Comparison of ENCODE assay signal across 27 cellular contexts in genomic region chr4:151709587-151709986, GRCh38.
"Had no signal": no experiment of that assay in that cellular context is flagged by ENCODE, and none has a peak within 500 bp of the region (broad histone marks: within the 10 kb centered on the region; RNA-seq: fewer than 3 reads in every experiment).

No MANE protein-coding gene starts in this region.

- H3K4me3 Mint-ChIP-seq: effector memory CD8-positive, alpha-beta T cell; mesothelial cell of epicardium; naive B cell; natural killer cell treated with Interleukin-12 subunit alpha and Interleukin-12 subunit beta and Interleukin-15 and Interleukin-18, amount 100 ng/mL, for 72 hours; neural progenitor cell; stimulated activated naive CD8-positive, alpha-beta T cell treated with anti-CD3 and anti-CD28 coated beads, Interleukin-15, amount 100 ng/mL, for 72 hours had no signal

- H3K9me3 Mint-ChIP-seq: effector memory CD8-positive, alpha-beta T cell; mesothelial cell of epicardium; naive B cell; natural killer cell treated with Interleukin-12 subunit alpha and Interleukin-12 subunit beta and Interleukin-15 and Interleukin-18, amount 100 ng/mL, for 72 hours; neural progenitor cell; stimulated activated naive CD8-positive, alpha-beta T cell treated with anti-CD3 and anti-CD28 coated beads, Interleukin-15, amount 100 ng/mL, for 72 hours had no signal

- H3K36me3 ChIP-seq: neural progenitor cell, prostate gland, right lobe of liver had no signal

- DNase-seq: cortex of kidney; effector memory CD8-positive, alpha-beta T cell; erythroblast; esophagus squamous epithelium; foreskin melanocyte; glutamatergic neuron; heart right ventricle; hippocampal formation; kidney glomerular epithelial cell; mesenchymal stem cell; mucosa of descending colon; naive B cell; right lobe of liver; small intestine; stimulated activated CD4-positive, alpha-beta T cell treated with anti-CD3 and anti-CD28 coated beads, Interleukin-15, amount 100 ng/mL, for 24 hours; stimulated activated CD4-positive, alpha-beta T cell treated with anti-CD3 and anti-CD28 coated beads, Interleukin-2, amount 100 ng/mL, for 48 hours; stimulated activated naive CD4-positive, alpha-beta T cell; stimulated activated naive CD8-positive, alpha-beta T cell treated with anti-CD3 and anti-CD28 coated beads, Interleukin-15, amount 100 ng/mL, for 72 hours; trophoblast cell had no signal

- H3K27ac ChIP-seq: esophagus squamous epithelium, heart right ventricle, neural progenitor cell, parathyroid adenoma, prostate gland, right lobe of liver, suprapubic skin, vagina had no signal

- H3K27me3 ChIP-seq: esophagus squamous epithelium, heart right ventricle, neural progenitor cell, right lobe of liver, suprapubic skin, vagina had no signal

- H3K4me1 ChIP-seq: parathyroid adenoma, prostate gland, right lobe of liver, suprapubic skin, vagina had no signal

- H3K4me1 Mint-ChIP-seq: naive B cell; neural progenitor cell; stimulated activated naive CD8-positive, alpha-beta T cell treated with anti-CD3 and anti-CD28 coated beads, Interleukin-15, amount 100 ng/mL, for 72 hours had no signal

- H3K4me3 ChIP-seq: esophagus squamous epithelium, heart right ventricle, lung, mucosa of descending colon, neural progenitor cell, prostate gland, right lobe of liver, suprapubic skin, vagina had no signal

- H3K9me3 ChIP-seq: esophagus squamous epithelium, heart right ventricle, mucosa of descending colon, prostate gland, right lobe of liver, suprapubic skin, vagina had no signal

- H3K27ac Mint-ChIP-seq: effector memory CD8-positive, alpha-beta T cell; mesothelial cell of epicardium; natural killer cell treated with Interleukin-12 subunit alpha and Interleukin-12 subunit beta and Interleukin-15 and Interleukin-18, amount 100 ng/mL, for 72 hours; neural progenitor cell; stimulated activated naive CD8-positive, alpha-beta T cell treated with anti-CD3 and anti-CD28 coated beads, Interleukin-15, amount 100 ng/mL, for 72 hours had no signal

- ATAC-seq: effector memory CD8-positive, alpha-beta T cell; mucosa of descending colon; natural killer cell treated with Interleukin-12 subunit alpha and Interleukin-12 subunit beta and Interleukin-15 and Interleukin-18, amount 100 ng/mL, for 72 hours; right lobe of liver; stimulated activated naive CD8-positive, alpha-beta T cell treated with anti-CD3 and anti-CD28 coated beads, Interleukin-15, amount 100 ng/mL, for 72 hours had no signal

- H3K36me3 Mint-ChIP-seq: natural killer cell treated with Interleukin-12 subunit alpha and Interleukin-12 subunit beta and Interleukin-15 and Interleukin-18, amount 100 ng/mL, for 72 hours had no signal
